ENCODE assay signal across 10 cellular contexts in the genomic region with DNA sequence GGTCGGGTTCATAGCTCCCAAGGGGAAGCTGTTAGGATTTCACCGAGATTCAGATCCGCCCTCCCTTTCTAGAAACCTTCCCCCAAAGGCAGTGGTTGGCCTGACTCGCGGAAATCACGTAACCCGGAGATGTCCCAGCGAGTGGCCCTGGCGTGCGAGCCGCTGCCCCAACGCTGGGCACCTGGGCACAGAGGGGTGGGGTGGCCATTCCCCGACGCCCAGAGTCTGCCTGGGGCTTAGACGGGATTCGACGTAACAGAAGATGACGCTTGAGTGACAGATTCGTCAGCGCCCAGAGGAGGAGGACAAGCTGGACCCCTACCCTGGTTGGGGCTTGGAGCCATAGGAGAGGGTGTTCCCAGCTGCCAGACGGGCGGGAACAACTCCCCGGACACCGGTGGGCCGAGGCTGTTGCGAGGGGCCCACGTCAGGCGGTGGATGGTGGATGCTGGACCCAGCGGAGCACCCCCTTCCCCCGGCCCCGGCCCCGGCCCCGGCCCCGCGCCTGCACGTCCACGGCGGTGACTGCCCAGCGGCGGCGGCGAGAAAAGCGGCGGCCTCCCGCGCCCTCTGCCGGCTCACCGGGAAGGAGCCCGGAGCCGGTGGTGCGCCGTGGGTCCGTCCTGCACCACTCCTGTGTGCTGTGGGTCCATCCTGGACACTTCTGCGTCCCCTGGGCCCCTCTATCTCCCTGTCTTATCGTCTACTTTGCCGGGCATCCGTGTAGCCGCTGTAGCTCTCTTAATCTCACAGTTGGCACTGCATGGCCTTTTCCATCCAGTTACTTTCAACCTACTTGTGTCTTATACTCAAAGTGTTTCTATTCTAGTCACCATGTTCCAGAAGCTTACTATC. TPM values are rescaled to one million over a fixed set of nuclear protein-coding genes. Genes with fewer than 3 reads are reported as not detected.
DNase-seq lines count a peak whose midpoint lies in the region; ATAC-seq, FAIRE-seq and TF ChIP-seq lines count a peak whose summit lies in the region.
"Had no signal": no experiment of that assay in that cellular context is flagged by ENCODE, and none has a peak within 500 bp of the region (broad histone marks: within the 10 kb centered on the region; RNA-seq: fewer than 3 reads in every experiment).

No MANE protein-coding gene starts in this region.

- DNase-seq in NCI-H345 (lab: John Stamatoyannopoulos, UW) = peak; percentile 14
- DNase-seq in NCI-H345 treated with DMSO at 0.1 percent for 48 hours (lab: John Stamatoyannopoulos, UW; ENCODE audit: unreplicated experiment) = no peak
- DNase-seq in activated CD8-positive, alpha-beta T cell treated with anti-CD3 and anti-CD28 coated beads for 36 hours = peak; percentile 42
- DNase-seq in left cardiac atrium = peak; percentile 31
- peak; percentile 43 for DNase-seq in stimulated activated naive CD8-positive, alpha-beta T cell treated with anti-CD3 and anti-CD28 coated beads, Interleukin-15, Interleukin-2, amounts not matched to agents 100 U/mL and 50 U/mL, for 24 hours
- no peak for DNase-seq in GM12892 (ENCODE audit: insufficient read length)
- no peak for DNase-seq in NCI-H524 (lab: John Stamatoyannopoulos, UW)
- no peak for DNase-seq in NCI-H1930 (lab: John Stamatoyannopoulos, UW)

- peak; percentile 41 for ATAC-seq in activated CD8-positive, alpha-beta T cell treated with anti-CD3 and anti-CD28 coated beads for 36 hours
- peak; percentile 74 to 77 for ATAC-seq in left cardiac atrium
- no peak for ATAC-seq in stimulated activated naive CD8-positive, alpha-beta T cell treated with anti-CD3 and anti-CD28 coated beads, Interleukin-15, Interleukin-2, amounts not matched to agents 100 U/mL and 50 U/mL, for 24 hours

- POLR2A ChIA-PET in activated CD8-positive, alpha-beta T cell treated with anti-CD3 and anti-CD28 coated beads for 36 hours (lab: Charles Lee) = no interaction called here

- no peak for TF ChIP-seq POLR2A in GM12892 (IDR thresholded peaks at IDR 0.05; ENCODE audit: low read depth, low read length)

- no peak overlapping the region for H3K4me3 Mint-ChIP-seq in activated CD8-positive, alpha-beta T cell treated with anti-CD3 and anti-CD28 coated beads for 36 hours
- H3K4me3 Mint-ChIP-seq: IgD-negative memory B cell had no signal

- H3K9me3 Mint-ChIP-seq in activated CD8-positive, alpha-beta T cell treated with anti-CD3 and anti-CD28 coated beads for 36 hours = no peaks in the 10 kb centered on the region

- peak; percentile 66 for TF ChIP-seq CTCF in activated CD8-positive, alpha-beta T cell treated with anti-CD3 and anti-CD28 coated beads for 36 hours (IDR thresholded peaks at IDR 0.05)

- FAIRE-seq in GM12892 (lab: Jason Lieb, UNC) = no peak
- FAIRE-seq: colon had no signal

- H3K27ac Mint-ChIP-seq in activated CD8-positive, alpha-beta T cell treated with anti-CD3 and anti-CD28 coated beads for 36 hours = no peak overlapping the region

- CTCF ChIA-PET in activated CD8-positive, alpha-beta T cell treated with anti-CD3 and anti-CD28 coated beads for 36 hours (lab: Charles Lee) = interaction anchor here (0.6 to 2.2 kb wide), 9 partner anchors 19 to 289 kb away, joined by 3 to 23 read pairs (median 3); no protein-coding TSS in a partner anchor

- no peaks in the 10 kb centered on the region for H3K36me3 Mint-ChIP-seq in activated CD8-positive, alpha-beta T cell treated with anti-CD3 and anti-CD28 coated beads for 36 hours (ENCODE audit: low read depth)
- H3K36me3 Mint-ChIP-seq: IgD-negative memory B cell had no signal

- H3K27me3 Mint-ChIP-seq in activated CD8-positive, alpha-beta T cell treated with anti-CD3 and anti-CD28 coated beads for 36 hours = peaks cover 14% of the 10 kb centered on the region

- H3K4me1 Mint-ChIP-seq in activated CD8-positive, alpha-beta T cell treated with anti-CD3 and anti-CD28 coated beads for 36 hours (ENCODE audit: low read depth) = peaks cover 5% of the 10 kb centered on the region

- intact Hi-C loops in activated CD8-positive, alpha-beta T cell treated with anti-CD3 and anti-CD28 coated beads for 36 hours (cut with micrococcal nuclease) = loop anchor here (5.0 kb wide), 1 partner anchor 182 kb away; a partner anchor contains a TSS
- intact Hi-C loops in left cardiac atrium (cut with DNase I) = loop anchor here (5.0 to 10.0 kb wide), 2 partner anchors 287 to 290 kb away; no protein-coding TSS in a partner anchor

RNA-seq across cellular contexts. Expression of a gene that starts 35.4 kb away (rescaled TPM):
- not detected for total RNA-seq in activated CD8-positive, alpha-beta T cell treated with anti-CD3 and anti-CD28 coated beads for 36 hours
- under 1 TPM; 0.34 to 0.50 TPM for total RNA-seq in left cardiac atrium
- polyA plus RNA-seq in GM12892 (2012; ENCODE audit: missing spikeins) = 0.04 TPM

RNA-seq across cellular contexts. Expression of a gene that starts 36.9 kb away (rescaled TPM):
- not detected for total RNA-seq in activated CD8-positive, alpha-beta T cell treated with anti-CD3 and anti-CD28 coated beads for 36 hours
- under 1 TPM in 1 of 2 donors, not detected in 1; 0.10 TPM for total RNA-seq in left cardiac atrium
- not detected for polyA plus RNA-seq in GM12892 (2012; ENCODE audit: missing spikeins)
- polyA plus RNA-seq: IgD-negative memory B cell had no signal

Comparison
In these comparisons a context has a peak if more than half of its experiments do, and no peak if none do; other contexts are left out.
1. DNase-seq: peak in NCI-H345 (single experiment), activated CD8-positive, alpha-beta T cell treated with anti-CD3 and anti-CD28 coated beads for 36 hours (single experiment), left cardiac atrium (single experiment) and stimulated activated naive CD8-positive, alpha-beta T cell treated with anti-CD3 and anti-CD28 coated beads, Interleukin-15, Interleukin-2, amounts not matched to agents 100 U/mL and 50 U/mL, for 24 hours (single experiment); none in NCI-H345 treated with DMSO at 0.1 percent for 48 hours (single experiment), GM12892 (single experiment), NCI-H524 (0 of 2) and NCI-H1930 (0 of 2).